8 cellular contexts compared by ENCODE assay signal in the genomic region with DNA sequence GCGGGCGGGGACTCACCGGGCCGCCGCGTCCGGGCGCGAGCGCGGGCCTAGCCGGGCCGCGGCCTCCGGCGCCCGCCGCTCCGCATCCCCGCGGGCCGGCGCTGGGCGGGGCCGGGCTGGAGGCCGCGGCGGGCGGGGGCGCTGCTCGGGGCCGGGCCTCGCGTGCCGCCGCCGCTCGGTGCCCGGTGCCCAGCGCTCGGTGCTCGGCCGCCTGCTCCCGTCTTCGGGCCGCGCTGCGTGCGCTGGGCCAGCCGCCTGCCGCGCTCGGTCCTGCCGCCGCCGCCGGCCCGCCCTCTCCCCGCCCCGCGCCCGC. TPM values are rescaled to one million over a fixed set of nuclear protein-coding genes. Genes with fewer than 3 reads are reported as not detected.
DNase-seq lines count a peak whose midpoint lies in the region; ATAC-seq lines count a peak whose summit lies in the region.

Gene AKT1 (minus strand): TSS at position 281 of the 313 bp plus-strand sequence. CDS start 3,105 bp downstream, outside the sequence.

- H3K36me3 ChIP-seq in effector memory CD4-positive, alpha-beta T cell (ENCODE audit: control insufficient read depth, insufficient read depth, low read length) = peaks cover 15% of the 10 kb centered on the region
- peaks cover 6% of the 10 kb centered on the region for H3K36me3 ChIP-seq in mucosa of stomach (ENCODE audit: control insufficient read depth, insufficient read depth, low read length)

- peak within 1 kb of the TSS; percentile 80 for H3K9ac ChIP-seq in mucosa of stomach (ENCODE audit: low read length)

- H3K4me3 ChIP-seq in effector memory CD4-positive, alpha-beta T cell (ENCODE audit: insufficient read depth, low read depth, low read length, poor library complexity, severe bottlenecking) = peak within 1 kb of the TSS; percentile 66
- peak within 1 kb of the TSS; percentile 80 for H3K4me3 ChIP-seq in mucosa of stomach (ENCODE audit: low read length)

- ATAC-seq in GM21390 (IDR thresholded peaks at IDR 0.05; ENCODE audit: unreplicated experiment) = peak; percentile 20
- no peak for ATAC-seq in HG02973 (IDR thresholded peaks at IDR 0.05; ENCODE audit: unreplicated experiment)
- no peak for ATAC-seq in HG03139 (IDR thresholded peaks at IDR 0.05; ENCODE audit: unreplicated experiment)

- H3K27me3 ChIP-seq in effector memory CD4-positive, alpha-beta T cell (replicated peaks; ENCODE audit: control insufficient read depth, insufficient read depth, low read length, poor library complexity, severe bottlenecking) = no peaks in the 10 kb centered on the region
- no peaks in the 10 kb centered on the region for H3K27me3 ChIP-seq in mucosa of stomach (ENCODE audit: control insufficient read depth, insufficient read depth, low read length)

- no peaks in the 10 kb centered on the region for H3K9me3 ChIP-seq in effector memory CD4-positive, alpha-beta T cell (ENCODE audit: control insufficient read depth, low read length)
- no peaks in the 10 kb centered on the region for H3K9me3 ChIP-seq in mucosa of stomach (ENCODE audit: control insufficient read depth, low read length)

- DNase-seq in NCI-H460 (ENCODE audit: extremely low read depth, low read depth) (no peak), C1 segment of cervical spinal cord (lab: John Stamatoyannopoulos, UW) (no peak), SW 1271 (lab: John Stamatoyannopoulos, UW) (no peak)
- no peak for DNase-seq in effector memory CD4-positive, alpha-beta T cell

- H3K4me1 ChIP-seq in effector memory CD4-positive, alpha-beta T cell (ENCODE audit: control insufficient read depth, insufficient read depth, low read length, poor library complexity, severe bottlenecking) = peaks cover 37% of the 10 kb centered on the region
- H3K4me1 ChIP-seq in mucosa of stomach (ENCODE audit: control insufficient read depth, insufficient read depth, low read length) = peaks cover 78% of the 10 kb centered on the region

- H3K27ac ChIP-seq in effector memory CD4-positive, alpha-beta T cell (ENCODE audit: insufficient read depth, low read length, poor library complexity, severe bottlenecking) = peak within 1 kb of the TSS; percentile 70

RNA-seq across cellular contexts. Expression of gene AKT1, which starts in this region (rescaled TPM):
- 73.1 and 83.9 TPM in 2 replicates for total RNA-seq in NCI-H460 (2014; rRNA removed; shearing (Covaris generic))
- 318 and 463 TPM in 2 replicates for polyA plus RNA-seq in NCI-H460 (2014; cell fraction: nucleus; rRNA removed)
